ENCODE assay signal across 9 cellular contexts in the genomic region with DNA sequence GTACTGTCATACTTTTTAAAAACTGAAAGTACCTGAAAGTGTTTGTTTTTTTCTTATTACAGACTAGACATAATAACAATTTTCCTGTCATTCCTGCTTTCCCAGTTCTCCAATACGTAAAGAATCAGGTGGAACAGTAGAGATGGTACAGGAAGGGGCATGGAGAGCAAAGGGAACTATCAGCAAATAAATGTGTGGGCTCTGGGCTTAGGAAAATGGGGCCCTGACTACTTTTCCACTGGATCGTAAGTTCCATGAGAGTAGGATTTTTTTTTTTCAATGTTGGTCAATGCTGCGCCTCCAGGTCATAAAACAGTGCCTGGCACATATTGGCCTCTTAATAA. TPM values are rescaled to one million over a fixed set of nuclear protein-coding genes. Genes with fewer than 3 reads are reported as not detected.
DNase-seq lines count a peak whose midpoint lies in the region; ATAC-seq, FAIRE-seq and TF ChIP-seq lines count a peak whose summit lies in the region.
"Had no signal": no experiment of that assay in that cellular context is flagged by ENCODE, and none has a peak within 500 bp of the region (broad histone marks: within the 10 kb centered on the region; RNA-seq: fewer than 3 reads in every experiment).

No MANE protein-coding gene starts in this region.

- no peak for FAIRE-seq in kidney (lab: Jason Lieb, UNC)

- H3K27ac ChIP-seq in kidney (ENCODE audit: low read depth in 2 of 2, low read length in 2 of 2) (peak overlapping the region; percentile 26 to 76), thoracic aorta (peak overlapping the region; percentile 87 to 90)

- H3K9me3 ChIP-seq in kidney (ENCODE audit: control insufficient read depth in 1 of 2, low read length in 2 of 2) (no peaks in the 10 kb centered on the region), thoracic aorta (no peaks in the 10 kb centered on the region)

- H3K9ac ChIP-seq in kidney (ENCODE audit: low read length in 2 of 2): peak overlapping the region; percentile 45 to 52

- TF ChIP-seq CTCF in kidney (IDR thresholded peaks at IDR 0.05; ENCODE audit: borderline replicate concordance, extremely low read depth, insufficient read depth) (no peak), thoracic aorta (IDR thresholded peaks at IDR 0.05) (no peak)

- peaks cover 16% of the 10 kb centered on the region for H3K4me1 Mint-ChIP-seq in activated CD4-positive, alpha-beta T cell treated with anti-CD3 and anti-CD28 coated beads for 36 hours
- peaks cover 27% of the 10 kb centered on the region for H3K4me1 Mint-ChIP-seq in activated CD8-positive, alpha-beta T cell treated with anti-CD3 and anti-CD28 coated beads, Interleukin-2, amount 10 ng/mL, durations not matched to agents 7 days and 5 days (ENCODE audit: low read depth)

- peak overlapping the region; percentile 96 for H3K27ac Mint-ChIP-seq in activated CD4-positive, alpha-beta T cell treated with anti-CD3 and anti-CD28 coated beads for 36 hours
- H3K27ac Mint-ChIP-seq in activated CD8-positive, alpha-beta T cell treated with anti-CD3 and anti-CD28 coated beads, Interleukin-2, amount 10 ng/mL, durations not matched to agents 7 days and 5 days: peak overlapping the region; percentile 90

- no peaks in the 10 kb centered on the region for H3K27me3 ChIP-seq in thoracic aorta (replicated peaks; ENCODE audit: insufficient read depth)

- POLR2A ChIA-PET in activated CD4-positive, alpha-beta T cell treated with anti-CD3 and anti-CD28 coated beads for 36 hours (lab: Charles Lee): no interaction called here
- POLR2A ChIA-PET in activated CD8-positive, alpha-beta T cell treated with anti-CD3 and anti-CD28 coated beads, Interleukin-2, amount 10 ng/mL, durations not matched to agents 7 days and 5 days (lab: Charles Lee): interaction anchor here (1.0 to 3.3 kb wide), 2 partner anchors 12 to 15 kb away, joined by 3 to 22 read pairs; partner anchors contain the start of gene FAS

- CTCF ChIA-PET in activated CD4-positive, alpha-beta T cell treated with anti-CD3 and anti-CD28 coated beads for 36 hours (lab: Charles Lee): interaction anchor here (1.0 to 1.9 kb wide), 5 partner anchors 12 to 54 kb away, joined by 3 to 9 read pairs (median 4); partner anchors contain the start of gene FAS
- CTCF ChIA-PET in activated CD8-positive, alpha-beta T cell treated with anti-CD3 and anti-CD28 coated beads, Interleukin-2, amount 10 ng/mL, durations not matched to agents 7 days and 5 days (lab: Charles Lee): interaction anchor here (0.9 to 1.6 kb wide), 6 partner anchors 12 to 42 kb away, joined by 3 to 7 read pairs (median 4); partner anchors contain the start of gene FAS

- H3K36me3 ChIP-seq in kidney (ENCODE audit: control insufficient read depth in 1 of 2, insufficient read depth in 2 of 2, low read length in 2 of 2) (no peaks in the 10 kb centered on the region), thoracic aorta (no peaks in the 10 kb centered on the region)

- H3K9me3 Mint-ChIP-seq in activated CD4-positive, alpha-beta T cell treated with anti-CD3 and anti-CD28 coated beads for 36 hours (ENCODE audit: low read depth): no peaks in the 10 kb centered on the region
- no peaks in the 10 kb centered on the region for H3K9me3 Mint-ChIP-seq in activated CD8-positive, alpha-beta T cell treated with anti-CD3 and anti-CD28 coated beads, Interleukin-2, amount 10 ng/mL, durations not matched to agents 7 days and 5 days (ENCODE audit: insufficient read depth)

- peak overlapping the region; percentile 80 for H3K4me3 Mint-ChIP-seq in activated CD4-positive, alpha-beta T cell treated with anti-CD3 and anti-CD28 coated beads for 36 hours
- peak overlapping the region; percentile 88 for H3K4me3 Mint-ChIP-seq in activated CD8-positive, alpha-beta T cell treated with anti-CD3 and anti-CD28 coated beads, Interleukin-2, amount 10 ng/mL, durations not matched to agents 7 days and 5 days

- no peak for DNase-seq in activated CD4-positive, alpha-beta T cell treated with anti-CD3 and anti-CD28 coated beads for 36 hours
- no peak for DNase-seq in activated CD4-positive, alpha-beta T cell treated with anti-CD3 and anti-CD28 coated beads for 48 hours
- no peak for DNase-seq in activated CD8-positive, alpha-beta T cell treated with anti-CD3 and anti-CD28 coated beads, Interleukin-2, amount 10 ng/mL, durations not matched to agents 7 days and 5 days
- DNase-seq in kidney (no peak), thoracic aorta (ENCODE audit: low spot score) (no peak), SW 1271 (lab: John Stamatoyannopoulos, UW) (no peak)
- no peak for DNase-seq in stimulated activated naive CD4-positive, alpha-beta T cell (lab: John Stamatoyannopoulos, UW)
- DNase-seq: NCI-H2107 had no signal

- intact Hi-C loops in activated CD4-positive, alpha-beta T cell treated with anti-CD3 and anti-CD28 coated beads for 36 hours (cut with DNase I, micrococcal nuclease): loop anchor here (1.0 to 2.0 kb wide), 2 partner anchors 15 kb away; partner anchors contain the start of gene FAS (in 2 of the 2)
- intact Hi-C loops in kidney (cut with DNase I): no loop called here

- no peaks in the 10 kb centered on the region for H3K36me3 Mint-ChIP-seq in activated CD4-positive, alpha-beta T cell treated with anti-CD3 and anti-CD28 coated beads for 36 hours (ENCODE audit: low read depth)
- H3K36me3 Mint-ChIP-seq in activated CD8-positive, alpha-beta T cell treated with anti-CD3 and anti-CD28 coated beads, Interleukin-2, amount 10 ng/mL, durations not matched to agents 7 days and 5 days (ENCODE audit: low read depth): peaks cover 8% of the 10 kb centered on the region

- ATAC-seq in activated CD4-positive, alpha-beta T cell treated with anti-CD3 and anti-CD28 coated beads for 36 hours: no peak
- no peak for ATAC-seq in activated CD8-positive, alpha-beta T cell treated with anti-CD3 and anti-CD28 coated beads, Interleukin-2, amount 10 ng/mL, durations not matched to agents 7 days and 5 days
- ATAC-seq in thoracic aorta (ENCODE audit: insufficient number of reproducible peaks, low FRiP score, low read depth) (no peak), GM18858 (IDR thresholded peaks at IDR 0.05; ENCODE audit: unreplicated experiment) (no peak)

- no peaks in the 10 kb centered on the region for H3K27me3 Mint-ChIP-seq in activated CD4-positive, alpha-beta T cell treated with anti-CD3 and anti-CD28 coated beads for 36 hours
- H3K27me3 Mint-ChIP-seq in activated CD8-positive, alpha-beta T cell treated with anti-CD3 and anti-CD28 coated beads, Interleukin-2, amount 10 ng/mL, durations not matched to agents 7 days and 5 days (ENCODE audit: low read depth): no peaks in the 10 kb centered on the region

- H3K4me3 ChIP-seq in kidney (ENCODE audit: low read length in 2 of 2) (peak overlapping the region; percentile 71 to 86), thoracic aorta (peak overlapping the region; percentile 75)

- H3K4me1 ChIP-seq in kidney (ENCODE audit: control insufficient read depth in 1 of 2, insufficient read depth in 1 of 2, low read depth in 1 of 2, low read length in 2 of 2): peaks cover 0 to 7% of the 10 kb centered on the region in 2 donors
- H3K4me1 ChIP-seq in thoracic aorta (ENCODE audit: control insufficient read depth in 1 of 2, low read depth in 2 of 2): peaks cover 26 to 70% of the 10 kb centered on the region in 2 donors

RNA-seq across cellular contexts. Expression of gene FAS, which starts 15.2 kb away (rescaled TPM):
- total RNA-seq in activated CD4-positive, alpha-beta T cell treated with anti-CD3 and anti-CD28 coated beads for 36 hours: 10 to 100 TPM; 34.1 to 34.9 TPM
- total RNA-seq in activated CD8-positive, alpha-beta T cell treated with anti-CD3 and anti-CD28 coated beads, Interleukin-2, amount 10 ng/mL, durations not matched to agents 7 days and 5 days: 10 to 100 TPM; 58.5 to 62.6 TPM
- total RNA-seq in kidney (45.2 TPM), thoracic aorta (10 to 100 TPM; 24.0 to 32.6 TPM)
- polyA plus RNA-seq in kidney (ENCODE audit: insufficient read depth, low read depth, low replicate concordance): 6.5 TPM

RNA-seq across cellular contexts. Expression of gene ACTA2, which starts 22.8 kb away (rescaled TPM):
- 10 to 100 TPM in 1 of 2 experiments, 1 to 10 TPM in 1; 8.5 to 10.2 TPM for total RNA-seq in activated CD4-positive, alpha-beta T cell treated with anti-CD3 and anti-CD28 coated beads for 36 hours
- total RNA-seq in activated CD8-positive, alpha-beta T cell treated with anti-CD3 and anti-CD28 coated beads, Interleukin-2, amount 10 ng/mL, durations not matched to agents 7 days and 5 days: 10 to 100 TPM; 12.9 to 15.0 TPM
- total RNA-seq in kidney: 471 TPM
- 378 TPM for polyA plus RNA-seq in kidney (ENCODE audit: insufficient read depth, low read depth, low replicate concordance)
- total RNA-seq in thoracic aorta: over 10,000 TPM in 1 of 2 donors, 1,000 to 10,000 TPM in 1; 4,797 to 12,240 TPM

Comparison
In these comparisons a context has a peak if more than half of its experiments do, and no peak if none do; other contexts are left out.
1. RNA of gene ACTA2, which starts 22.8 kb away (total RNA-seq): 4,797 to 12,240 TPM in thoracic aorta and 471 TPM in kidney (single experiment); 12.9 to 15.0 TPM in activated CD8-positive, alpha-beta T cell treated with anti-CD3 and anti-CD28 coated beads, Interleukin-2, amount 10 ng/mL, durations not matched to agents 7 days and 5 days and 8.5 to 10.2 TPM in activated CD4-positive, alpha-beta T cell treated with anti-CD3 and anti-CD28 coated beads for 36 hours; every median in the first group is over 10 times any median in the second.